In the genomic region with DNA sequence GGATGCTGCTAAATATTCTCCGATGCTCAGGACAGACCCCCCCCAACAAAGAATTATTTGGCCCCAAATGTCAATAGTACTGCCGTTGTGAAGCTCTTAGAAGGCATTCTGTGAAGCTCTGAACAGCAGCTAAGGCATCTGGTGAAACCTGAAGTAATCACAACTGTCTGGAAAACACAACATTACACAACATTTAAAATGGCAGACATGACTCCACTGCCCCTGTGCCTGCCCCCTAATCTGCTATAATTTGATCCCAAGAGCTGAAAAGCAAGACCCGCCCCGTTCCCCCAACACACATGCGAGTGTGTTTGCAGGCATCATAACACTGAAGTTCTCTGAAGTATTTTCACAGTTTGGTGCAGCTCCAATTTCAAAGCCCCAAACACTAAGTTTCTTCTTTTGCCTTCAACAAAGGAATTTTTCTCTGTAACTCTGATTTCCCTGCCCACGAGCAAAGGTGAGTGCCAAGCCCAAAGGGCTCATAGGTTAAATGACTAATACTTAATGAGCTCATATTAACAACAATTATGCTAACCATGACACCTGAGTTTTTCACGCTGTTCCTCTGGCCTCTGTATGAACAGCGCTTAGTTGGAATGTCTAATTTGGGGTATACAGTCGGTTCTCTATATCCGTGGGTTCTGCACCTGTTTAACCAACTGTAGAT, we compare ENCODE assay signal across 18 cellular contexts.
DNase-seq lines count a peak whose midpoint lies in the region; ATAC-seq, FAIRE-seq and TF ChIP-seq lines count a peak whose summit lies in the region.
"Had no signal": no experiment of that assay in that cellular context is flagged by ENCODE, and none has a peak within 500 bp of the region (broad histone marks: within the 10 kb centered on the region; RNA-seq: fewer than 3 reads in every experiment).

No MANE protein-coding gene starts in this region.

- TF ChIP-seq CTCF in bronchial epithelial cell (IDR thresholded peaks at IDR 0.05; ENCODE audit: insufficient read depth, low read length, severe bottlenecking): no peak
- TF ChIP-seq CTCF in type B pancreatic cell (conservative IDR thresholded peaks at IDR 0.05): no peak

- H3K27me3 Mint-ChIP-seq in activated naive CD4-positive, alpha-beta T cell treated with anti-CD3 and anti-CD28 coated beads, Interleukin-2, amount 50 U/mL, for 24 hours: no peaks in the 10 kb centered on the region
- no peaks in the 10 kb centered on the region for H3K27me3 Mint-ChIP-seq in naive thymus-derived CD8-positive, alpha-beta T cell
- peaks cover 5% of the 10 kb centered on the region for H3K27me3 Mint-ChIP-seq in type B pancreatic cell
- H3K27me3 Mint-ChIP-seq: activated CD8-positive, alpha-beta memory T cell treated with anti-CD3 and anti-CD28 coated beads, Interleukin-2, amount 10 ng/mL, durations not matched to agents 7 days and 5 days had no signal

- H3K4me1 Mint-ChIP-seq in activated naive CD4-positive, alpha-beta T cell treated with anti-CD3 and anti-CD28 coated beads, Interleukin-2, amount 50 U/mL, for 24 hours: peaks cover 15% of the 10 kb centered on the region
- peaks cover 5 to 18% (median 9%) of the 10 kb centered on the region in 4 donors for H3K4me1 Mint-ChIP-seq in naive thymus-derived CD8-positive, alpha-beta T cell
- peaks cover 40% of the 10 kb centered on the region for H3K4me1 Mint-ChIP-seq in type B pancreatic cell (ENCODE audit: unreplicated experiment)
- H3K4me1 Mint-ChIP-seq in stimulated activated effector memory CD8-positive, alpha-beta T cell treated with anti-CD3 and anti-CD28 coated beads, Interleukin-12 subunit alpha, Interleukin-12 subunit beta, amount 100 ng/mL, for 72 hours: peaks cover 26% of the 10 kb centered on the region

- H3K4me3 ChIP-seq in bronchial epithelial cell (ENCODE audit: low read depth, low read length): no peak overlapping the region
- H3K4me3 ChIP-seq: A549, MG63 had no signal

- ATAC-seq in activated naive CD4-positive, alpha-beta T cell treated with anti-CD3 and anti-CD28 coated beads, Interleukin-2, amount 50 U/mL, for 72 hours: no peak
- no peak for ATAC-seq in naive thymus-derived CD8-positive, alpha-beta T cell
- no peak for ATAC-seq in stimulated activated effector memory CD8-positive, alpha-beta T cell treated with anti-CD3 and anti-CD28 coated beads, Interleukin-12 subunit alpha, Interleukin-12 subunit beta, amount 100 ng/mL, for 72 hours
- no peak for ATAC-seq in GM18498 (IDR thresholded peaks at IDR 0.05; ENCODE audit: unreplicated experiment)
- ATAC-seq: A549; activated CD8-positive, alpha-beta memory T cell treated with anti-CD3 and anti-CD28 coated beads, Interleukin-2, amount 10 ng/mL, durations not matched to agents 7 days and 5 days had no signal

- POLR2A ChIA-PET in naive thymus-derived CD8-positive, alpha-beta T cell (lab: Charles Lee): no interaction called here

- H3K36me3 Mint-ChIP-seq in activated naive CD4-positive, alpha-beta T cell treated with anti-CD3 and anti-CD28 coated beads, Interleukin-2, amount 50 U/mL, for 24 hours: peaks cover 28% of the 10 kb centered on the region
- H3K36me3 Mint-ChIP-seq in activated naive CD4-positive, alpha-beta T cell treated with anti-CD3 and anti-CD28 coated beads, Interleukin-2, amount 50 U/mL, for 72 hours: peaks cover 34 to 38% of the 10 kb centered on the region in 2 donors
- H3K36me3 Mint-ChIP-seq in naive thymus-derived CD8-positive, alpha-beta T cell: peaks cover 12 to 86% (median 31%) of the 10 kb centered on the region in 3 donors
- H3K36me3 Mint-ChIP-seq in type B pancreatic cell: peaks cover 11% of the 10 kb centered on the region
- peaks cover 100% of the 10 kb centered on the region for H3K36me3 Mint-ChIP-seq in stimulated activated effector memory CD8-positive, alpha-beta T cell treated with anti-CD3 and anti-CD28 coated beads, Interleukin-12 subunit alpha, Interleukin-12 subunit beta, amount 100 ng/mL, for 72 hours

- peaks cover 4% of the 10 kb centered on the region for H3K36me3 ChIP-seq in bronchial epithelial cell (ENCODE audit: control insufficient read depth, insufficient read depth, low read length)

- H3K27me3 ChIP-seq in bronchial epithelial cell (ENCODE audit: control insufficient read depth, insufficient read depth, low read length): no peaks in the 10 kb centered on the region
- H3K27me3 ChIP-seq: MG63 had no signal

- no peaks in the 10 kb centered on the region for H3K9me3 Mint-ChIP-seq in activated naive CD4-positive, alpha-beta T cell treated with anti-CD3 and anti-CD28 coated beads, Interleukin-2, amount 50 U/mL, for 24 hours
- no peaks in the 10 kb centered on the region for H3K9me3 Mint-ChIP-seq in activated naive CD4-positive, alpha-beta T cell treated with anti-CD3 and anti-CD28 coated beads, Interleukin-2, amount 50 U/mL, for 72 hours
- H3K9me3 Mint-ChIP-seq in naive thymus-derived CD8-positive, alpha-beta T cell: no peaks in the 10 kb centered on the region
- H3K9me3 Mint-ChIP-seq in type B pancreatic cell: no peaks in the 10 kb centered on the region
- H3K9me3 Mint-ChIP-seq in stimulated activated effector memory CD8-positive, alpha-beta T cell treated with anti-CD3 and anti-CD28 coated beads, Interleukin-12 subunit alpha, Interleukin-12 subunit beta, amount 100 ng/mL, for 72 hours: no peaks in the 10 kb centered on the region

- no peak for DNase-seq in activated naive CD4-positive, alpha-beta T cell treated with anti-CD3 and anti-CD28 coated beads, Interleukin-2, amount 50 U/mL, for 72 hours (ENCODE audit: low spot score in 2 of 2)
- DNase-seq in bronchial epithelial cell (ENCODE audit: low read depth) (peak; percentile 62), type B pancreatic cell (ENCODE audit: extremely low spot score, unreplicated experiment) (peak; percentile 32), iPS-NIHi7 (ENCODE audit: extremely low spot score) (no peak)
- no peak for DNase-seq in naive thymus-derived CD8-positive, alpha-beta T cell
- no peak for DNase-seq in stimulated activated effector memory CD8-positive, alpha-beta T cell treated with anti-CD3 and anti-CD28 coated beads, Interleukin-12 subunit alpha, Interleukin-12 subunit beta, amount 100 ng/mL, for 72 hours (ENCODE audit: low spot score in 2 of 2)
- DNase-seq: activated CD4-positive, CD25-positive, alpha-beta regulatory T cell treated with anti-CD3 and anti-CD28 coated beads, Interleukin-2, amount 50 U/mL, for 72 hours; activated CD8-positive, alpha-beta memory T cell treated with anti-CD3 and anti-CD28 coated beads, Interleukin-2, amount 10 ng/mL, durations not matched to agents 7 days and 5 days; activated effector memory CD4-positive, alpha-beta T cell treated with anti-CD3 and anti-CD28 coated beads, Interleukin-2, amount 50 U/mL, for 16 hours; cortex of kidney; DMS79 treated with DMSO at 0.1 percent for 48 hours; MG63; NCI-H146; NCI-H82; SK-N-SH had no signal

- H3K27ac Mint-ChIP-seq in activated naive CD4-positive, alpha-beta T cell treated with anti-CD3 and anti-CD28 coated beads, Interleukin-2, amount 50 U/mL, for 24 hours: peak overlapping the region; percentile 59
- H3K27ac Mint-ChIP-seq in activated naive CD4-positive, alpha-beta T cell treated with anti-CD3 and anti-CD28 coated beads, Interleukin-2, amount 50 U/mL, for 72 hours: no peak overlapping the region
- peak overlapping the region in 7 of 10 donors; percentile 26 to 70 (median 58) for H3K27ac Mint-ChIP-seq in naive thymus-derived CD8-positive, alpha-beta T cell
- H3K27ac Mint-ChIP-seq in type B pancreatic cell: peak overlapping the region; percentile 60
- no peak overlapping the region for H3K27ac Mint-ChIP-seq in stimulated activated effector memory CD8-positive, alpha-beta T cell treated with anti-CD3 and anti-CD28 coated beads, Interleukin-12 subunit alpha, Interleukin-12 subunit beta, amount 100 ng/mL, for 72 hours
- H3K27ac Mint-ChIP-seq: activated CD8-positive, alpha-beta memory T cell treated with anti-CD3 and anti-CD28 coated beads, Interleukin-2, amount 10 ng/mL, durations not matched to agents 7 days and 5 days had no signal

- no peak for FAIRE-seq in bronchial epithelial cell (lab: Jason Lieb, UNC)
- FAIRE-seq: A549 had no signal

- no peak overlapping the region for H3K4me3 Mint-ChIP-seq in activated naive CD4-positive, alpha-beta T cell treated with anti-CD3 and anti-CD28 coated beads, Interleukin-2, amount 50 U/mL, for 24 hours
- no peak overlapping the region for H3K4me3 Mint-ChIP-seq in naive thymus-derived CD8-positive, alpha-beta T cell
- peak overlapping the region; percentile 29 for H3K4me3 Mint-ChIP-seq in type B pancreatic cell
- H3K4me3 Mint-ChIP-seq in stimulated activated effector memory CD8-positive, alpha-beta T cell treated with anti-CD3 and anti-CD28 coated beads, Interleukin-12 subunit alpha, Interleukin-12 subunit beta, amount 100 ng/mL, for 72 hours: no peak overlapping the region
- H3K4me3 Mint-ChIP-seq: activated CD8-positive, alpha-beta memory T cell treated with anti-CD3 and anti-CD28 coated beads, Interleukin-2, amount 10 ng/mL, durations not matched to agents 7 days and 5 days had no signal

Comparison
In these comparisons a context has a peak if more than half of its experiments do, and no peak if none do; other contexts are left out.
1. H3K27ac Mint-ChIP-seq: peak in activated naive CD4-positive, alpha-beta T cell treated with anti-CD3 and anti-CD28 coated beads, Interleukin-2, amount 50 U/mL, for 24 hours (single experiment), naive thymus-derived CD8-positive, alpha-beta T cell (7 of 10) and type B pancreatic cell (single experiment); none in activated naive CD4-positive, alpha-beta T cell treated with anti-CD3 and anti-CD28 coated beads, Interleukin-2, amount 50 U/mL, for 72 hours (0 of 2) and stimulated activated effector memory CD8-positive, alpha-beta T cell treated with anti-CD3 and anti-CD28 coated beads, Interleukin-12 subunit alpha, Interleukin-12 subunit beta, amount 100 ng/mL, for 72 hours (single experiment).
2. DNase-seq: peak in bronchial epithelial cell (single experiment) and type B pancreatic cell (single experiment); none in activated naive CD4-positive, alpha-beta T cell treated with anti-CD3 and anti-CD28 coated beads, Interleukin-2, amount 50 U/mL, for 72 hours (0 of 2), naive thymus-derived CD8-positive, alpha-beta T cell (0 of 10), stimulated activated effector memory CD8-positive, alpha-beta T cell treated with anti-CD3 and anti-CD28 coated beads, Interleukin-12 subunit alpha, Interleukin-12 subunit beta, amount 100 ng/mL, for 72 hours (0 of 2) and iPS-NIHi7 (single experiment).